ENCODE assay signal across 8 cellular contexts in genomic region chr19:47436712-47437401, GRCh38. TPM values are rescaled to one million over a fixed set of nuclear protein-coding genes. Genes with fewer than 3 reads are reported as not detected.
A peak's percentile ranks its signal among the peaks of the same experiment; 100 is the strongest.
DNase-seq lines count a peak whose midpoint lies in the region; ATAC-seq and TF ChIP-seq lines count a peak whose summit lies in the region.

No MANE protein-coding gene starts in this region.

- intact Hi-C loops in testis (cut with DNase I; ENCODE audit: low total_unique reads): loop anchor here (5.0 to 10.0 kb wide), 2 partner anchors 78 to 260 kb away; partner anchors contain the start of gene NAPA

- no peaks in the 10 kb centered on the region for H3K9me3 ChIP-seq in testis

- DNase-seq in ELF-1 (ENCODE audit: low read depth, low spot score) (peak; percentile 86), LHCN-M2 (ENCODE audit: low read depth) (peak; percentile 39), RWPE1 (ENCODE audit: low spot score) (peak; percentile 68), fibroblast of the aortic adventitia (ENCODE audit: low read depth) (peak; percentile 62), nucleus accumbens (lab: John Stamatoyannopoulos, UW) (peak in 52 of 56 donors; percentile 8 to 88 (median 56)), testis (peak; percentile 87)
- peak; percentile 71 to 74 for DNase-seq in activated T-helper 1 cell treated with anti-CD3 and anti-CD28 coated beads, Interleukin-2, amount 50 U/mL, for 16 hours (ENCODE audit: low read depth in 1 of 2, low spot score in 1 of 2)

- H3K27me3 ChIP-seq in testis: no peaks in the 10 kb centered on the region

- WGBS in testis, 2 donors: 43 to 46% methylated on average over 17 of the region's 17 CpGs

- peak; percentile 87 for TF ChIP-seq CTCF in RWPE1 (conservative IDR thresholded peaks at IDR 0.05; ENCODE audit: low read depth)
- peak; percentile 82 for TF ChIP-seq CTCF in fibroblast of the aortic adventitia (IDR thresholded peaks at IDR 0.05; ENCODE audit: insufficient read depth, low read length)
- peak; percentile 74 to 89 (median 76) for TF ChIP-seq CTCF in testis (IDR thresholded peaks at IDR 0.05)

- H3K4me3 ChIP-seq in fibroblast of the aortic adventitia (ENCODE audit: low read depth, low read length): no peak overlapping the region
- no peak overlapping the region for H3K4me3 ChIP-seq in testis

- H3K27ac ChIP-seq in RWPE1 (no peak overlapping the region), testis (no peak overlapping the region)

- H3K36me3 ChIP-seq in testis (ENCODE audit: low read depth, missing control alignments): no peaks in the 10 kb centered on the region

- no peaks in the 10 kb centered on the region for H3K4me1 ChIP-seq in testis

- CTCF ChIA-PET in RWPE1 (lab: Yijun Ruan, JAX): interaction anchor here (0.5 to 2.2 kb wide), 19 partner anchors 9 to 301 kb away, joined by 3 to 43 read pairs (median 4); partner anchors contain the start of gene NAPA

- TF ChIP-seq POLR2A in testis (IDR thresholded peaks at IDR 0.05): no peak

- POLR2A ChIA-PET in RWPE1 (lab: Yijun Ruan, JAX; ENCODE audit: low non-redundant PET): interaction anchor here (0.6 kb wide), 1 partner anchor 10 kb away, joined by 3 read pairs; no protein-coding TSS in a partner anchor

- no peak for ATAC-seq in HG02763 (IDR thresholded peaks at IDR 0.05; ENCODE audit: unreplicated experiment)

RNA-seq across cellular contexts. Expression of gene MEIS3, which starts 17.5 kb away (rescaled TPM):
- total RNA-seq in LHCN-M2 (2014; rRNA removed): 6.7 and 7.4 TPM in 2 replicates
- polyA plus RNA-seq in LHCN-M2 (2012): 14.0 TPM
- total RNA-seq in fibroblast of the aortic adventitia (ENCODE audit: low replicate concordance): 14.5 and 33.9 TPM in 2 replicates
- total RNA-seq in testis: 10 to 100 TPM; 12.5 to 21.3 TPM
- polyA plus RNA-seq in testis (ENCODE audit: insufficient read depth, low read depth, low replicate concordance): 17.4 TPM

RNA-seq across cellular contexts. Expression of gene SLC8A2, which starts 34.8 kb away (rescaled TPM):
- total RNA-seq in LHCN-M2 (2014; rRNA removed): 0.06 TPM in 1 of 2 replicates, not detected in the other
- 0.01 TPM for polyA plus RNA-seq in LHCN-M2 (2012)
- not detected in 2 replicates for total RNA-seq in fibroblast of the aortic adventitia (ENCODE audit: low replicate concordance)
- total RNA-seq in testis: 10 to 100 TPM in 1 of 2 donors, 1 to 10 TPM in 1; 5.0 to 12.9 TPM
- polyA plus RNA-seq in testis (ENCODE audit: insufficient read depth, low read depth, low replicate concordance): 4.2 TPM

RNA-seq across cellular contexts. Expression of gene KPTN, which starts 47.2 kb away (rescaled TPM):
- total RNA-seq in LHCN-M2 (2014; rRNA removed) (8.4 and 8.5 TPM in 2 replicates), fibroblast of the aortic adventitia (ENCODE audit: low replicate concordance) (2.5 and 2.9 TPM in 2 replicates), testis (10 to 100 TPM; 12.9 to 30.0 TPM)
- polyA plus RNA-seq in LHCN-M2 (2012): 11.0 TPM
- polyA plus RNA-seq in testis (ENCODE audit: insufficient read depth, low read depth, low replicate concordance): 13.5 TPM
